ENCODE assay signal across 1 cellular context in the genomic region with DNA sequence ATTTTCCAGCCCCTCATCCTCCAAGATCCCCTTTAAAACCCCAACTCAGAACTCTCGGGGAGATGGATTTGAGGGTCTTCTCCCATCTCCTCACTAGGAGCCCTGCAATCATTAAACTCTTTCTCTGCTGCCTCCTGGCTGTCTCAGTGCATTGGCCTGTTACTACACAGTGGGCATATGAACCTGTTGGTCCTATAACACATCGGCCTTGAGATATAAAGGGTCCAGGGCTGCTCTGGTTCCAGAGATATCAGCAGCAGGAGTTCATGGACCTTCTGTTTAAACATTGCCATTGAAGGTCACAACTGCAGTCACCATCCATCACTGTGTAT.
TF ChIP-seq lines count a peak whose summit lies in the region.

No MANE protein-coding gene starts in this region.

TF ChIP-seq in HepG2, 621 proteins besides CTCF, POLR2A, EP300 and RAD21:
- TF ChIP-seq HDAC1 (CRISPR knock-in tag; IDR thresholded peaks at IDR 0.05) = no peak
- TF ChIP-seq SETDB1 (CRISPR knock-in tag; IDR thresholded peaks at IDR 0.05; ENCODE audit: borderline replicate concordance) = peak; percentile 76; the same call in 1 of the 2 replicates
- TF ChIP-seq AGO1 (IDR thresholded peaks at IDR 0.05; ENCODE audit: low read depth, low read length, poor library complexity, severe bottlenecking) = no peak
